17 cellular contexts compared by ENCODE assay signal in the genomic region with DNA sequence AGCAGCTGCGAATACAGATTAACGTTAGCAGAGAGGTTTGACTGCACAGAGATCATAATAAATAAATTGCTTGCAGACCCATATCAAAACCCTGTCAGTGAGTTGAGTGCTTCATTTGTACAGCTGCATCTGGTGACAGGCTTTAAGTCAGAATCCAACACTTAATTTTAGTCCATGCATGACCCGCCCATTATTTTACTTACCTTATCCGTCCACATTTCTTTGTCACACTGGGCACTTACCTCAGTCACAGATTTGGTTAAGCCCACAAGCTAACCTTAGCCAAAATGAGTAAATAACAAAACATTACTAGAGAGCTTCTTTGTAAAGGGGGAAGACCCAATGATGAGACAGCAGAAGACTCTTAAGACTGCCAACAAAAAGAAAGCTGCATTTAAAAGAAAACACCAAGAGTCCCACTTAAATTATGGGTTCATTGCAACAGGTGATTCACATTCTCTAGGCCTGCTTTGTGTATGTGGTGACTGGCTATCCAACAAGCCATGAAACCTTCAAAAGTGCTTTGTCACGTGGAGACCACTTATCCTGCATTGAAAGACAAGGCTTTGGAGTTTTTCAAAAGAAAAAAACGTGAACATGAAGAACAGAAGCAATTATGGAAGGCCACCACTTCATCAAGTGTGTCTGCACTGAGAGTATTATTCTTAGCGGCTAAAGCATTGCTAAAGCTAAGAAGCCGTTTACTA. TPM values are rescaled to one million over a fixed set of nuclear protein-coding genes. Genes with fewer than 3 reads are reported as not detected.
DNase-seq lines count a peak whose midpoint lies in the region; ATAC-seq and TF ChIP-seq lines count a peak whose summit lies in the region.
"Had no signal": no experiment of that assay in that cellular context is flagged by ENCODE, and none has a peak within 500 bp of the region (broad histone marks: within the 10 kb centered on the region; RNA-seq: fewer than 3 reads in every experiment).

No MANE protein-coding gene starts in this region.

- H3K36me3 ChIP-seq in HEK293 (ENCODE audit: control insufficient read depth in 2 of 2, insufficient read depth in 1 of 2, low read length in 2 of 2) (no peaks in the 10 kb centered on the region; a peak in 1 of 3 replicates), right lobe of liver (no peaks in the 10 kb centered on the region), aorta (ENCODE audit: control insufficient read depth in 1 of 2, insufficient read depth in 2 of 2, low read length in 1 of 2) (no peaks in the 10 kb centered on the region)
- H3K36me3 ChIP-seq: heart right ventricle, neutrophil, sigmoid colon had no signal

- no peaks in the 10 kb centered on the region for H3K27me3 ChIP-seq in right lobe of liver
- H3K27me3 ChIP-seq in aorta (ENCODE audit: control insufficient read depth in 1 of 2, insufficient read depth in 2 of 2, low read length in 1 of 2), result no peaks in the 10 kb centered on the region
- H3K27me3 ChIP-seq: body of pancreas, heart right ventricle, neutrophil, sigmoid colon had no signal

- 87% methylated on average over 8 of the region's 8 CpGs for WGBS in right lobe of liver (ENCODE audit: insufficient coverage, low coverage, low lambda C conversion rate, missing lambda C conversion rate)
- WGBS in aorta, 2 donors, result 73 to 77% methylated on average over 8 of the region's 8 CpGs

- H3K27me3 Mint-ChIP-seq in activated T-cell treated with anti-CD3 and anti-CD28 coated beads, Interleukin-2, amount 50 U/mL, for 24 hours, result no peaks in the 10 kb centered on the region
- H3K27me3 Mint-ChIP-seq in nephron progenitor cell (ENCODE audit: low read depth, poor library complexity), result no peaks in the 10 kb centered on the region

- CTCF ChIA-PET in HEK293 (lab: Yijun Ruan, JAX), result interaction anchor here (0.6 kb wide), 1 partner anchor 13 kb away, joined by 3 read pairs; no protein-coding TSS in a partner anchor

- peaks cover 11% of the 10 kb centered on the region for H3K36me3 Mint-ChIP-seq in activated T-cell treated with anti-CD3 and anti-CD28 coated beads, Interleukin-2, amount 50 U/mL, for 24 hours (ENCODE audit: low read depth)
- peaks cover 2% of the 10 kb centered on the region for H3K36me3 Mint-ChIP-seq in nephron progenitor cell (ENCODE audit: low read depth)

- no peak for DNase-seq in activated T-cell treated with anti-CD3 and anti-CD28 coated beads, Interleukin-2, amount 50 U/mL, for 24 hours
- no peak for DNase-seq in activated T-cell treated with anti-CD3 and anti-CD28 coated beads, Interleukin-2, amount 50 U/mL, for 48 hours
- DNase-seq in OCI-M1 (lab: John Stamatoyannopoulos, UW), result peak; percentile 55
- DNase-seq in nephron progenitor cell, result no peak
- no peak for DNase-seq in right lobe of liver
- DNase-seq in aorta, result no peak
- DNase-seq in NCI-H1105 (lab: John Stamatoyannopoulos, UW), result no peak
- DNase-seq: activated gamma-delta T cell treated with Interleukin-2 at 50 U/mL for 16 hours; body of pancreas; heart right ventricle; islet precursor cell; NCI-H1048; SIG-M5; sigmoid colon; stimulated activated naive CD4-positive, alpha-beta T cell had no signal

- no peak for TF ChIP-seq POLR2A in right lobe of liver (IDR thresholded peaks at IDR 0.05)

- ATAC-seq in right lobe of liver, result no peak
- no peak for ATAC-seq in aorta (ENCODE audit: low FRiP score)
- ATAC-seq: body of pancreas had no signal

- peaks cover 9% of the 10 kb centered on the region for H3K9me3 Mint-ChIP-seq in activated T-cell treated with anti-CD3 and anti-CD28 coated beads, Interleukin-2, amount 50 U/mL, for 24 hours
- peaks cover 2% of the 10 kb centered on the region for H3K9me3 Mint-ChIP-seq in nephron progenitor cell

- no peak overlapping the region for H3K4me3 Mint-ChIP-seq in activated T-cell treated with anti-CD3 and anti-CD28 coated beads, Interleukin-2, amount 50 U/mL, for 24 hours
- H3K4me3 Mint-ChIP-seq in nephron progenitor cell, result no peak overlapping the region

- no peaks in the 10 kb centered on the region for H3K9me3 ChIP-seq in HEK293 (ENCODE audit: control insufficient read depth, insufficient read depth, low read depth, low read length)
- peaks cover 0 to 3% (median 0%) of the 10 kb centered on the region in 4 donors for H3K9me3 ChIP-seq in right lobe of liver
- no peaks in the 10 kb centered on the region for H3K9me3 ChIP-seq in aorta (ENCODE audit: control insufficient read depth, low read length)
- H3K9me3 ChIP-seq: neutrophil, sigmoid colon had no signal

- POLR2A ChIA-PET in HEK293 (lab: Yijun Ruan, JAX), result no interaction called here

- no peaks in the 10 kb centered on the region for H3K4me1 ChIP-seq in HEK293 (ENCODE audit: control insufficient read depth, insufficient read depth, low read length)
- H3K4me1 ChIP-seq in right lobe of liver, result no peaks in the 10 kb centered on the region
- H3K4me1 ChIP-seq in aorta (ENCODE audit: control insufficient read depth in 1 of 2, insufficient read depth in 2 of 2, low read length in 2 of 2), result no peaks in the 10 kb centered on the region

- TF ChIP-seq CTCF in HEK293 (tag by site-specific recombination; IDR thresholded peaks at IDR 0.05), result no peak
- no peak for TF ChIP-seq CTCF in nephron progenitor cell (IDR thresholded peaks at IDR 0.05)
- no peak for TF ChIP-seq CTCF in right lobe of liver (IDR thresholded peaks at IDR 0.05)

- peaks cover 61% of the 10 kb centered on the region for H3K4me1 Mint-ChIP-seq in activated T-cell treated with anti-CD3 and anti-CD28 coated beads, Interleukin-2, amount 50 U/mL, for 24 hours (ENCODE audit: low read depth)
- no peaks in the 10 kb centered on the region for H3K4me1 Mint-ChIP-seq in nephron progenitor cell

- H3K27ac ChIP-seq in HEK293 (ENCODE audit: extremely low read depth, low read depth, low read length) (no peak overlapping the region), right lobe of liver (no peak overlapping the region), aorta (ENCODE audit: low read depth in 1 of 2, low read length in 2 of 2) (no peak overlapping the region)
- H3K27ac ChIP-seq: body of pancreas, heart right ventricle, neutrophil, sigmoid colon had no signal

- intact Hi-C loops in right lobe of liver (cut with DNase I) (no loop called here), aorta (cut with DNase I) (no loop called here)

- no peak overlapping the region for H3K4me3 ChIP-seq in HEK293 (ENCODE audit: low read depth, low read length)
- no peak overlapping the region for H3K4me3 ChIP-seq in right lobe of liver
- H3K4me3 ChIP-seq in aorta (ENCODE audit: low read length in 2 of 2), result no peak overlapping the region
- H3K4me3 ChIP-seq: body of pancreas, heart right ventricle, sigmoid colon had no signal

- peak overlapping the region; percentile 26 for H3K27ac Mint-ChIP-seq in activated T-cell treated with anti-CD3 and anti-CD28 coated beads, Interleukin-2, amount 50 U/mL, for 24 hours
- peak overlapping the region; percentile 28 for H3K27ac Mint-ChIP-seq in nephron progenitor cell

TF ChIP-seq in HEK293, 187 proteins besides CTCF, POLR2A, EP300 and RAD21:
- TF ChIP-seq, protein P1, sequence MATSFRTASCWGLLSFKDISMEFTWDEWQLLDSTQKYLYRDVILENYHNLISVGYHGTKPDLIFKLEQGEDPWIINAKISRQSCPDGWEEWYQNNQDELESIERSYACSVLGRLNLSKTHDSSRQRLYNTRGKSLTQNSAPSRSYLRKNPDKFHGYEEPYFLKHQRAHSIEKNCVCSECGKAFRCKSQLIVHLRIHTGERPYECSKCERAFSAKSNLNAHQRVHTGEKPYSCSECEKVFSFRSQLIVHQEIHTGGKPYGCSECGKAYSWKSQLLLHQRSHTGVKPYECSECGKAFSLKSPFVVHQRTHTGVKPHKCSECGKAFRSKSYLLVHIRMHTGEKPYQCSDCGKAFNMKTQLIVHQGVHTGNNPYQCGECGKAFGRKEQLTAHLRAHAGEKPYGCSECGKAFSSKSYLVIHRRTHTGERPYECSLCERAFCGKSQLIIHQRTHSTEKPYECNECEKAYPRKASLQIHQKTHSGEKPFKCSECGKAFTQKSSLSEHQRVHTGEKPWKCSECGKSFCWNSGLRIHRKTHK (tag by site-specific recombination; IDR thresholded peaks at IDR 0.05), result no peak
- peak; percentile 73 for TF ChIP-seq SCRT2 (tag by site-specific recombination; IDR thresholded peaks at IDR 0.05)
- TF ChIP-seq ZNF76 (tag by site-specific recombination; IDR thresholded peaks at IDR 0.05; ENCODE audit: borderline replicate concordance, low read depth), result no peak
- TF ChIP-seq ZNF560 (tag by site-specific recombination; IDR thresholded peaks at IDR 0.05; ENCODE audit: borderline replicate concordance), result no peak
- TF ChIP-seq ZNF274 (IDR thresholded peaks at IDR 0.05; ENCODE audit: low read length), result no peak
- TF ChIP-seq ZNF274 (tag by site-specific recombination; IDR thresholded peaks at IDR 0.05; ENCODE audit: borderline replicate concordance), result no peak
- no peak for TF ChIP-seq ZNF391 (tag by site-specific recombination; IDR thresholded peaks at IDR 0.05; ENCODE audit: borderline replicate concordance, low read depth)

RNA-seq across cellular contexts. Expression of gene PHTF2, which starts 32.2 kb away (rescaled TPM):
- total RNA-seq in right lobe of liver (1 to 10 TPM; 2.4 to 6.8 (median 5.5) TPM), aorta (10 to 100 TPM; 38.0 to 38.4 TPM)
- polyA plus RNA-seq in aorta, result 10 to 100 TPM in 1 of 2 donors, 1 to 10 TPM in 1; 8.8 to 14.1 TPM

RNA-seq across cellular contexts. Expression of gene TMEM60, which starts 32.6 kb away (rescaled TPM):
- total RNA-seq in right lobe of liver, result 10 to 100 TPM in 1 of 6 experiments, 1 to 10 TPM in 5; 6.6 to 10.4 (median 8.0) TPM
- 10 to 100 TPM; 11.0 to 12.7 TPM for total RNA-seq in aorta
- 10 to 100 TPM; 14.3 to 16.8 TPM for polyA plus RNA-seq in aorta

Comparison
In these comparisons a context has a peak if more than half of its experiments do, and no peak if none do; other contexts are left out.
1. RNA of gene PHTF2, which starts 32.2 kb away (total RNA-seq): 38.0 to 38.4 TPM in aorta; 2.4 to 6.8 TPM in right lobe of liver; every median in the first group is over 4 times any median in the second.